Comparison of ENCODE assay signal across 10 cellular contexts in genomic region chr18:37578886-37579513, GRCh38. TPM values are rescaled to one million over a fixed set of nuclear protein-coding genes. Genes with fewer than 3 reads are reported as not detected.
DNase-seq lines count a peak whose midpoint lies in the region; ATAC-seq and TF ChIP-seq lines count a peak whose summit lies in the region.
"Had no signal": no experiment of that assay in that cellular context is flagged by ENCODE, and none has a peak within 500 bp of the region (broad histone marks: within the 10 kb centered on the region; RNA-seq: fewer than 3 reads in every experiment).

No MANE protein-coding gene starts in this region.

- TF ChIP-seq POLR2A in HCT116 (IDR thresholded peaks at IDR 0.05; ENCODE audit: borderline replicate concordance, extremely low read depth, insufficient read depth, insufficient read length), result no peak
- no peak for TF ChIP-seq POLR2A in esophagus squamous epithelium (IDR thresholded peaks at IDR 0.05)
- no peak for TF ChIP-seq POLR2A in uterus (IDR thresholded peaks at IDR 0.05)

- H3K4me3 ChIP-seq in GM06990 (replicated peaks; ENCODE audit: low read depth, low read length) (no peak overlapping the region), HCT116 (replicated peaks in 1 of 2; ENCODE audit: low read depth in 1 of 2, low read length in 2 of 2) (no peak overlapping the region), esophagus squamous epithelium (no peak overlapping the region), uterus (no peak overlapping the region)
- H3K4me3 ChIP-seq: SK-N-MC had no signal

- ATAC-seq in HCT116, result peak; percentile 80
- peak; percentile 70 to 76 for ATAC-seq in stimulated activated naive B cell treated with anti-CD40 and anti-IgM and Interleukin-4, amounts not matched to agents 10 μg/mL and 1 μg/mL and 100 μg/mL, for 72 hours (replicated peaks)
- ATAC-seq in GM21381 (IDR thresholded peaks at IDR 0.05; ENCODE audit: unreplicated experiment), result no peak

- peak; percentile 17; the same call in 1 of the 2 replicates for TF ChIP-seq RAD21 in HCT116 (IDR thresholded peaks at IDR 0.05; ENCODE audit: low read depth)

- H3K9me3 ChIP-seq in HCT116 (ENCODE audit: control insufficient read depth in 1 of 2, insufficient read depth in 1 of 2, low read depth in 1 of 2, low read length in 2 of 2), result no peaks in the 10 kb centered on the region
- no peaks in the 10 kb centered on the region for H3K9me3 ChIP-seq in esophagus squamous epithelium
- no peaks in the 10 kb centered on the region for H3K9me3 ChIP-seq in uterus

- POLR2A ChIA-PET in HCT116 (lab: Charles Lee), result no interaction called here

- no peaks in the 10 kb centered on the region for H3K36me3 Mint-ChIP-seq in stimulated activated naive B cell treated with anti-CD40 and anti-IgM and Interleukin-4, amounts not matched to agents 10 μg/mL and 1 μg/mL and 100 μg/mL, for 72 hours

- H2AFZ ChIP-seq in HCT116 (ENCODE audit: low read depth, low read length, poor library complexity, severe bottlenecking), result peak overlapping the region; percentile 92

- CTCF ChIA-PET in HCT116 (lab: Charles Lee), result no interaction called here

- RAD21 ChIA-PET in HCT116 (lab: Charles Lee; ENCODE audit: low non-redundant PET in 1 of 2, low total read pairs in 2 of 2, uncharacterized antibody in 2 of 2, unreplicated experiment in 2 of 2), result no interaction called here

- no peak for DNase-seq in GM06990 (ENCODE audit: extremely low read depth, insufficient read length)
- peak; percentile 51 for DNase-seq in HCT116 (ENCODE audit: low read depth, low spot score)
- peak; percentile 8 for DNase-seq in NCI-H460 (ENCODE audit: extremely low read depth, low read depth)
- DNase-seq in esophagus squamous epithelium (lab: John Stamatoyannopoulos, UW), result no peak
- DNase-seq in stimulated activated naive B cell treated with anti-CD40 and anti-IgM and Interleukin-4, amounts not matched to agents 10 μg/mL and 1 μg/mL and 100 μg/mL, for 72 hours, result no peak
- DNase-seq in uterus, result no peak
- no peak for DNase-seq in stimulated activated CD4-positive, alpha-beta T cell treated with anti-CD3 and anti-CD28 coated beads, Interleukin-15, amount 100 ng/mL, for 24 hours

- BruUV-seq in HCT116 (replicated peaks; lab: Mats Ljungman, UMichigan), result no TSS peak

- H3K27me3 ChIP-seq in GM06990 (replicated peaks; ENCODE audit: control insufficient read depth, insufficient read depth, low read length), result no peaks in the 10 kb centered on the region; the same call in 1 of the 2 replicates
- H3K27me3 ChIP-seq in HCT116 (ENCODE audit: insufficient read depth, low read length), result peaks cover 32% of the 10 kb centered on the region; the same call in 1 of the 2 replicates
- H3K27me3 ChIP-seq in esophagus squamous epithelium, result peaks cover 0 to 52% (median 0%) of the 10 kb centered on the region in 4 donors
- H3K27me3 ChIP-seq in uterus, result no peaks in the 10 kb centered on the region

- H3K9me3 Mint-ChIP-seq in stimulated activated naive B cell treated with anti-CD40 and anti-IgM and Interleukin-4, amounts not matched to agents 10 μg/mL and 1 μg/mL and 100 μg/mL, for 72 hours, result peaks cover 2 to 4% of the 10 kb centered on the region in 2 donors
- H3K9me3 Mint-ChIP-seq: stimulated activated naive CD8-positive, alpha-beta T cell treated with anti-CD3 and anti-CD28 coated beads, Interleukin-15, Interleukin-2, amounts not matched to agents 100 ng/mL and 50 ng/mL, for 24 hours had no signal

- no peak overlapping the region for H3K9ac ChIP-seq in HCT116 (ENCODE audit: low read length)

- no peaks in the 10 kb centered on the region for H4K20me1 ChIP-seq in HCT116 (ENCODE audit: insufficient read depth)

- no peaks in the 10 kb centered on the region for H3K9me2 ChIP-seq in HCT116 (ENCODE audit: insufficient read depth)

- H3K27me3 Mint-ChIP-seq in stimulated activated naive B cell treated with anti-CD40 and anti-IgM and Interleukin-4, amounts not matched to agents 10 μg/mL and 1 μg/mL and 100 μg/mL, for 72 hours, result peaks cover 5 to 12% of the 10 kb centered on the region in 2 donors

- H3K4me1 ChIP-seq in HCT116 (ENCODE audit: control insufficient read depth in 1 of 2, insufficient read depth in 2 of 2, low read length in 2 of 2), result peaks cover 12 to 28% of the 10 kb centered on the region in 2 experiments
- peaks cover 0 to 20% (median 4%) of the 10 kb centered on the region in 3 donors for H3K4me1 ChIP-seq in esophagus squamous epithelium
- H3K4me1 ChIP-seq in uterus, result no peaks in the 10 kb centered on the region

- no peak overlapping the region for H3K4me3 Mint-ChIP-seq in stimulated activated naive B cell treated with anti-CD40 and anti-IgM and Interleukin-4, amounts not matched to agents 10 μg/mL and 1 μg/mL and 100 μg/mL, for 72 hours
- H3K4me3 Mint-ChIP-seq: stimulated activated naive CD8-positive, alpha-beta T cell treated with anti-CD3 and anti-CD28 coated beads, Interleukin-15, Interleukin-2, amounts not matched to agents 100 ng/mL and 50 ng/mL, for 24 hours had no signal

- H3K4me1 Mint-ChIP-seq in stimulated activated naive B cell treated with anti-CD40 and anti-IgM and Interleukin-4, amounts not matched to agents 10 μg/mL and 1 μg/mL and 100 μg/mL, for 72 hours, result peaks cover 0 to 1% of the 10 kb centered on the region in 2 donors

- H3K36me3 ChIP-seq in GM06990 (ENCODE audit: control insufficient read depth, insufficient read depth, low read length), result no peaks in the 10 kb centered on the region
- no peaks in the 10 kb centered on the region for H3K36me3 ChIP-seq in HCT116 (ENCODE audit: control insufficient read depth in 1 of 2, insufficient read depth in 2 of 2, low read length in 2 of 2)
- H3K36me3 ChIP-seq in esophagus squamous epithelium, result no peaks in the 10 kb centered on the region
- no peaks in the 10 kb centered on the region for H3K36me3 ChIP-seq in uterus

- H3K4me2 ChIP-seq in HCT116 (ENCODE audit: low read length), result peak overlapping the region; percentile 16; the same call in 1 of the 2 replicates

- TF ChIP-seq CTCF in GM06990 (IDR thresholded peaks at IDR 0.05; ENCODE audit: insufficient read depth, low read length, poor library complexity, severe bottlenecking), result peak; percentile 53
- peak in 2 of 3 experiments; percentile 52 to 63; a peak in 3 of 6 replicates for TF ChIP-seq CTCF in HCT116 (IDR thresholded peaks at IDR 0.05 in 2 of 3, conservative IDR thresholded peaks at IDR 0.05 in 1 of 3; ENCODE audit: borderline replicate concordance in 1 of 3, insufficient read depth in 1 of 3, low read depth in 2 of 3, low read length in 2 of 3)
- peak in 4 of 6 experiments; percentile 13 to 53 (median 32) for TF ChIP-seq CTCF in esophagus squamous epithelium (IDR thresholded peaks at IDR 0.05)
- TF ChIP-seq CTCF in uterus (IDR thresholded peaks at IDR 0.05), result no peak

- WGBS in esophagus squamous epithelium, 2 donors, result 12% methylated on average over 13 to 14 of the region's 14 CpGs

- H3K27ac Mint-ChIP-seq in stimulated activated naive B cell treated with anti-CD40 and anti-IgM and Interleukin-4, amounts not matched to agents 10 μg/mL and 1 μg/mL and 100 μg/mL, for 72 hours, result no peak overlapping the region
- H3K27ac Mint-ChIP-seq: stimulated activated naive CD8-positive, alpha-beta T cell treated with anti-CD3 and anti-CD28 coated beads, Interleukin-15, Interleukin-2, amounts not matched to agents 100 ng/mL and 50 ng/mL, for 24 hours had no signal

- H3K27ac ChIP-seq in HCT116 (ENCODE audit: low read depth, low read length) (no peak overlapping the region), esophagus squamous epithelium (no peak overlapping the region), uterus (no peak overlapping the region)
- H3K27ac ChIP-seq: SK-N-MC had no signal

- no peaks in the 10 kb centered on the region for H3K79me2 ChIP-seq in HCT116 (ENCODE audit: insufficient read depth, low read length)

- intact Hi-C loops in HCT116 (cut with micrococcal nuclease) (no loop called here), esophagus squamous epithelium (cut with DNase I) (no loop called here), uterus (cut with DNase I; ENCODE audit: low total_unique reads) (no loop called here)

TF ChIP-seq in HCT116, 20 proteins besides CTCF, POLR2A, EP300 and RAD21:
- TF ChIP-seq SP1 (IDR thresholded peaks at IDR 0.05; ENCODE audit: low read depth) (no peak), MAX (IDR thresholded peaks at IDR 0.05) (peak; percentile 93)

RNA-seq across cellular contexts. Expression of gene CELF4, which starts 13.4 kb away (rescaled TPM):
- not detected for total RNA-seq in HCT116 (2021; ENCODE audit: unreplicated experiment)
- polyA plus RNA-seq in HCT116 (2012), result 0.05 TPM in 1 of 2 replicates, not detected in the other
- 0.15 TPM in 1 of 2 replicates, not detected in the other for total RNA-seq in NCI-H460 (2014; rRNA removed; shearing (Covaris generic))
- not detected in 2 replicates for polyA plus RNA-seq in NCI-H460 (2014; cell fraction: nucleus; rRNA removed)
- total RNA-seq in esophagus squamous epithelium, result not detected
- total RNA-seq in uterus, result 1 to 10 TPM in 1 of 4 donors, under 1 TPM in 1, not detected in 2; 0.18 to 1.7 TPM

Comparison
In these comparisons a context has a peak if more than half of its experiments do, and no peak if none do; other contexts are left out.
1. DNase-seq: peak in HCT116 (single experiment) and NCI-H460 (single experiment); none in GM06990 (single experiment), esophagus squamous epithelium (single experiment), stimulated activated naive B cell treated with anti-CD40 and anti-IgM and Interleukin-4, amounts not matched to agents 10 μg/mL and 1 μg/mL and 100 μg/mL, for 72 hours (single experiment), uterus (0 of 2) and stimulated activated CD4-positive, alpha-beta T cell treated with anti-CD3 and anti-CD28 coated beads, Interleukin-15, amount 100 ng/mL, for 24 hours (single experiment).
2. CTCF ChIP-seq: peak in GM06990 (single experiment), HCT116 (2 of 3) and esophagus squamous epithelium (4 of 6); none in uterus (0 of 4).